In the genomic region with DNA sequence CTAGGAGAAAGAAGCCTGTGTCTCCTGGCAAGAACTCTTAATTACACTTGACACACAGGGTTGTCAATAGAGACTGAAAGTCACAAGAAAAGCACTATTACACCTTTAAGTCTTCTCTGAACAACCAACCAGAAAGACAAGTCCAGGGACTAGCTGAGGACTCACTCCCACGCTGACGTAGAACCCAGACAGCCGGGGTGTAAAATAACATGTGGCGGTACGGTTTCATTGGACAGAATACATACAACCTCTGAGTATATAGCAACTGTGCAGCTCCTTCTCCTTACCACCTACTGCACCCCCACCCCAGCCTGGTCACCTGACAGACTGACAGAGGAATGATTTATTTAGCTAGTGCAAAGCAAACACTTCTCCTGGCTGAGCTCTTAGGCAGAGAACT, we compare ENCODE assay signal across 1 cellular context.
TF ChIP-seq lines count a peak whose summit lies in the region.

No MANE protein-coding gene starts in this region.

TF ChIP-seq in HepG2, 621 proteins besides CTCF, POLR2A, EP300 and RAD21 (continued from another document):
- peak; percentile 83; the same call in 1 of the 2 replicates for TF ChIP-seq HOXA9 (CRISPR knock-in tag; IDR thresholded peaks at IDR 0.05; ENCODE audit: borderline replicate concordance)
- TF ChIP-seq, protein P1, sequence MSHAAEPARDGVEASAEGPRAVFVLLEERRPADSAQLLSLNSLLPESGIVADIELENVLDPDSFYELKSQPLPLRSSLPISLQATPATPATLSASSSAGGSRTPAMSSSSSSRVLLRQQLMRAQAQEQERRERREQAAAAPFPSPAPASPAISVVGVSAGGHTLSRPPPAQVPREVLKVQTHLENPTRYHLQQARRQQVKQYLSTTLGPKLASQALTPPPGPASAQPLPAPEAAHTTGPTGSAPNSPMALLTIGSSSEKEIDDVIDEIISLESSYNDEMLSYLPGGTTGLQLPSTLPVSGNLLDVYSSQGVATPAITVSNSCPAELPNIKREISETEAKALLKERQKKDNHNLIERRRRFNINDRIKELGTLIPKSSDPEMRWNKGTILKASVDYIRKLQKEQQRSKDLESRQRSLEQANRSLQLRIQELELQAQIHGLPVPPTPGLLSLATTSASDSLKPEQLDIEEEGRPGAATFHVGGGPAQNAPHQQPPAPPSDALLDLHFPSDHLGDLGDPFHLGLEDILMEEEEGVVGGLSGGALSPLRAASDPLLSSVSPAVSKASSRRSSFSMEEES (CRISPR knock-in tag; IDR thresholded peaks at IDR 0.05): peak; percentile 40; the same call in 1 of the 2 replicates
- TF ChIP-seq ZNF224 (CRISPR knock-in tag; IDR thresholded peaks at IDR 0.05): no peak
- no peak for TF ChIP-seq ARID5B (CRISPR knock-in tag; IDR thresholded peaks at IDR 0.05)
- TF ChIP-seq ZNF740 (CRISPR knock-in tag; IDR thresholded peaks at IDR 0.05): peak; percentile 90
TF ChIP-seq in HepG2: peak in this region for 7.
